7 cellular contexts compared by ENCODE assay signal in the genomic region with DNA sequence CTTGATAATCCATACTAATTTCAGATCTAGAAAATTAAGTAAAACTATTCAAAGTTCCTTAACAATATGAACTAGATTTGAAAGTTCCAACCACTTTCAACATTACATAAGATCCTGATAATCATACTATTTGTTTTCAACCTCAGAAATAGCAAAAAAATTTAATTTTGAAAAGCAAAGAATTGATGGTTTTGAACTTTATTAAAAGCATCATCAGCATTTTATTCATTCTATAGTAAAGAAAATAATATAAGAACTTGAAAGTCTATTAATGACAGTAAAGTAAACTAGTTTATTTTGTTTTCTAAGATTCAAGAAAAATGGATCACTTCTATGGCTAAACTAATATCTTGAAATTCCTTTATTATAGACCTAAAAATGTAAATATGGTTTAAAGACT. TPM values are rescaled to one million over a fixed set of nuclear protein-coding genes. Genes with fewer than 3 reads are reported as not detected.
"Had no signal": no experiment of that assay in that cellular context is flagged by ENCODE, and none has a peak within 500 bp of the region (broad histone marks: within the 10 kb centered on the region; RNA-seq: fewer than 3 reads in every experiment).

No MANE protein-coding gene starts in this region.

- DNase-seq: H9, HCEC 1CT, KBM-7 had no signal

- H3K4me2 ChIP-seq: GM23338 had no signal

- H3K27ac Mint-ChIP-seq: GM23338, H9 had no signal

- H3K4me3 Mint-ChIP-seq: GM23338, H9 had no signal

- FAIRE-seq: H1, H54, HTR-8/SVneo had no signal

- H3K4me3 ChIP-seq: GM23338 had no signal

- ATAC-seq: GM23338 had no signal

- H2AFZ ChIP-seq: GM23338 had no signal

RNA-seq across cellular contexts. Expression of gene EYS, which starts 26.8 kb away (rescaled TPM):
- total RNA-seq: H9 had no signal
